10 cellular contexts compared by ENCODE assay signal in genomic region chr15:65902373-65902772, GRCh38. TPM values are rescaled to one million over a fixed set of nuclear protein-coding genes. Genes with fewer than 3 reads are reported as not detected.
DNase-seq lines count a peak whose midpoint lies in the region; ATAC-seq and TF ChIP-seq lines count a peak whose summit lies in the region.
"Had no signal": no experiment of that assay in that cellular context is flagged by ENCODE, and none has a peak within 500 bp of the region (broad histone marks: within the 10 kb centered on the region; RNA-seq: fewer than 3 reads in every experiment).

No MANE protein-coding gene starts in this region.

- ATAC-seq in activated naive CD8-positive, alpha-beta T cell treated with anti-CD3 and anti-CD28 coated beads, Interleukin-2, amount 50 U/mL, for 24 hours = peak; percentile 72
- peak; percentile 79 for ATAC-seq in HG02852 (IDR thresholded peaks at IDR 0.05; ENCODE audit: unreplicated experiment)
- no peak for ATAC-seq in GM18517 (IDR thresholded peaks at IDR 0.05; ENCODE audit: unreplicated experiment)

- TF ChIP-seq POLR2A in prostate gland (IDR thresholded peaks at IDR 0.05) = no peak

- H3K4me1 ChIP-seq in esophagus (ENCODE audit: control insufficient read depth in 2 of 2, insufficient read depth in 2 of 2, low read length in 1 of 2) = peaks cover 0 to 6% of the 10 kb centered on the region in 2 donors
- no peaks in the 10 kb centered on the region for H3K4me1 ChIP-seq in prostate gland (replicated peaks)

- peak overlapping the region; percentile 53 to 70 for H3K27ac ChIP-seq in esophagus (ENCODE audit: low read depth in 2 of 2, low read length in 1 of 2)
- no peak overlapping the region for H3K27ac ChIP-seq in prostate gland

- peaks cover 23% of the 10 kb centered on the region for H3K36me3 Mint-ChIP-seq in activated naive CD8-positive, alpha-beta T cell treated with anti-CD3 and anti-CD28 coated beads, Interleukin-2, amount 50 U/mL, for 24 hours (ENCODE audit: low read depth)
- H3K36me3 Mint-ChIP-seq in activated naive CD8-positive, alpha-beta T cell treated with anti-CD3 and anti-CD28 coated beads for 36 hours = peaks cover 11% of the 10 kb centered on the region

- DNase-seq in activated naive CD8-positive, alpha-beta T cell treated with anti-CD3 and anti-CD28 coated beads, Interleukin-2, amount 50 U/mL, for 24 hours = no peak
- DNase-seq in activated naive CD8-positive, alpha-beta T cell treated with anti-CD3 and anti-CD28 coated beads for 36 hours = no peak
- peak; percentile 46 for DNase-seq in NCI-H526 treated with DMSO at 0.1 percent for 48 hours (lab: John Stamatoyannopoulos, UW)
- peak; percentile 10 for DNase-seq in prostate gland (ENCODE audit: low spot score)
- no peak for DNase-seq in stimulated activated CD4-positive, alpha-beta T cell treated with anti-CD3 and anti-CD28 coated beads, Interleukin-4, amount 100 ng/mL, for 24 hours
- DNase-seq: activated T-cell treated with anti-CD3 and anti-CD28 coated beads, Interleukin-2, amount 50 U/mL, for 72 hours had no signal

- no peak for TF ChIP-seq CTCF in prostate gland (IDR thresholded peaks at IDR 0.05)

- 48 to 85% methylated on average over 1 of the region's 1 CpG for WGBS in esophagus, 2 donors
- WGBS in prostate gland = 79% methylated on average over 1 of the region's 1 CpG

- H3K27me3 ChIP-seq in esophagus (ENCODE audit: control insufficient read depth in 1 of 2, insufficient read depth in 2 of 2, low read length in 2 of 2) (no peaks in the 10 kb centered on the region), prostate gland (replicated peaks; ENCODE audit: insufficient read depth) (no peaks in the 10 kb centered on the region)

- no peaks in the 10 kb centered on the region for H3K27me3 Mint-ChIP-seq in activated naive CD8-positive, alpha-beta T cell treated with anti-CD3 and anti-CD28 coated beads, Interleukin-2, amount 50 U/mL, for 24 hours
- no peaks in the 10 kb centered on the region for H3K27me3 Mint-ChIP-seq in activated naive CD8-positive, alpha-beta T cell treated with anti-CD3 and anti-CD28 coated beads for 36 hours

- H3K4me1 Mint-ChIP-seq in activated naive CD8-positive, alpha-beta T cell treated with anti-CD3 and anti-CD28 coated beads, Interleukin-2, amount 50 U/mL, for 24 hours = peaks cover 18% of the 10 kb centered on the region
- peaks cover 16% of the 10 kb centered on the region for H3K4me1 Mint-ChIP-seq in activated naive CD8-positive, alpha-beta T cell treated with anti-CD3 and anti-CD28 coated beads for 36 hours

- H3K4me3 Mint-ChIP-seq in activated naive CD8-positive, alpha-beta T cell treated with anti-CD3 and anti-CD28 coated beads, Interleukin-2, amount 50 U/mL, for 24 hours = no peak overlapping the region
- no peak overlapping the region for H3K4me3 Mint-ChIP-seq in activated naive CD8-positive, alpha-beta T cell treated with anti-CD3 and anti-CD28 coated beads for 36 hours
- H3K4me3 Mint-ChIP-seq: activated T-cell treated with anti-CD3 and anti-CD28 coated beads, Interleukin-2, amount 50 U/mL, for 72 hours; nephron had no signal

- H3K9me3 ChIP-seq in esophagus (ENCODE audit: control insufficient read depth in 2 of 2, insufficient read depth in 1 of 2, low read depth in 1 of 2, low read length in 1 of 2) (no peaks in the 10 kb centered on the region), prostate gland (no peaks in the 10 kb centered on the region)

- peaks cover 9 to 13% of the 10 kb centered on the region in 2 donors for H3K36me3 ChIP-seq in esophagus (ENCODE audit: control insufficient read depth in 2 of 2, insufficient read depth in 2 of 2, low read length in 1 of 2)
- no peaks in the 10 kb centered on the region for H3K36me3 ChIP-seq in prostate gland

- H3K27ac Mint-ChIP-seq in activated naive CD8-positive, alpha-beta T cell treated with anti-CD3 and anti-CD28 coated beads, Interleukin-2, amount 50 U/mL, for 24 hours = no peak overlapping the region
- no peak overlapping the region for H3K27ac Mint-ChIP-seq in activated naive CD8-positive, alpha-beta T cell treated with anti-CD3 and anti-CD28 coated beads for 36 hours
- H3K27ac Mint-ChIP-seq: activated T-cell treated with anti-CD3 and anti-CD28 coated beads, Interleukin-2, amount 50 U/mL, for 72 hours; nephron had no signal

- H3K9me3 Mint-ChIP-seq in activated naive CD8-positive, alpha-beta T cell treated with anti-CD3 and anti-CD28 coated beads, Interleukin-2, amount 50 U/mL, for 24 hours = no peaks in the 10 kb centered on the region
- no peaks in the 10 kb centered on the region for H3K9me3 Mint-ChIP-seq in activated naive CD8-positive, alpha-beta T cell treated with anti-CD3 and anti-CD28 coated beads for 36 hours
- H3K9me3 Mint-ChIP-seq: activated T-cell treated with anti-CD3 and anti-CD28 coated beads, Interleukin-2, amount 50 U/mL, for 72 hours; nephron had no signal

- intact Hi-C loops in prostate gland (cut with DNase I) = no loop called here

- H3K4me3 ChIP-seq in esophagus (ENCODE audit: low read depth in 1 of 2, low read length in 2 of 2) = no peak overlapping the region
- no peak overlapping the region for H3K4me3 ChIP-seq in prostate gland

RNA-seq across cellular contexts. Expression of gene RAB11A, which starts 33.1 kb away (rescaled TPM):
- 100 to 1,000 TPM; 129 to 130 TPM for total RNA-seq in activated naive CD8-positive, alpha-beta T cell treated with anti-CD3 and anti-CD28 coated beads for 36 hours
- polyA plus RNA-seq in esophagus = 100 to 1,000 TPM; 399 to 610 TPM
- 100 to 1,000 TPM; 178 to 223 TPM for total RNA-seq in prostate gland

Comparison
In these comparisons a context has a peak if more than half of its experiments do, and no peak if none do; other contexts are left out.
1. DNase-seq: peak in NCI-H526 treated with DMSO at 0.1 percent for 48 hours (single experiment) and prostate gland (single experiment); none in activated naive CD8-positive, alpha-beta T cell treated with anti-CD3 and anti-CD28 coated beads, Interleukin-2, amount 50 U/mL, for 24 hours (single experiment), activated naive CD8-positive, alpha-beta T cell treated with anti-CD3 and anti-CD28 coated beads for 36 hours (single experiment) and stimulated activated CD4-positive, alpha-beta T cell treated with anti-CD3 and anti-CD28 coated beads, Interleukin-4, amount 100 ng/mL, for 24 hours (single experiment).
2. H3K27ac ChIP-seq: peak in esophagus (2 of 2); none in prostate gland (0 of 2).